1 cellular context compared by ENCODE assay signal in the genomic region with DNA sequence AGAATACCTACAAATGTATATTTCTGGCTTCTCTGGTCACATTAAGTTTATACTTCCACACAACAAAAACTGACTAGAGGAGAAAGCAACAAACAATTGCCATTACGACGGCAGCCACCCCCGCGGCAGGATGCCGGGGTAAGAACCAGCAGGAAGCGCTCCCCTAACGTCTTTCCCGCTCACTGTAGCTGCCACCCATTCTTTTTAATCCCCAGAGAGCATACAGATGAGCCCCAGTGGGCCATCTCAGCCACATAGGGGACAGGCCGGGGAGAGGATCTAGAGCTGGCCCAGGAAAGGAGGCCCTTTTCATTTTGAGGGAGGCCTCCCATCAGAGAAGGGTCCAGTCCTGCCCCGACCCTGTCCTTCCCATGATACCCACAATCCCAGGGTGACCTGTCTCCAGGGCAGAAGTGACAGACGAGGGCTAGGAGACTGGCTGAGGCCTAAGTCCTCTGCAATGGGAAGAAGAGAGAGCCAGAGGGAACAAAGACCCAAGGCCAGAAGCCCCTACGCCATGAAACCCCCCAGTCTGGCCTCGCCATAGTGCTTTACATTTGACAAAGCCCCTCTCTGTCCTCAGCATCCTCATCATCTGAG.
TF ChIP-seq lines count a peak whose summit lies in the region.

No MANE protein-coding gene starts in this region.

TF ChIP-seq in GM12878, 131 proteins besides CTCF, POLR2A, EP300 and RAD21:
- TF ChIP-seq MYB (IDR thresholded peaks at IDR 0.05; ENCODE audit: borderline replicate concordance, low read depth, low read length) (no peak), RCOR1 (conservative IDR thresholded peaks at IDR 0.05; ENCODE audit: low read depth, low read length) (no peak), EGR1 (IDR thresholded peaks at IDR 0.05; ENCODE audit: borderline replicate concordance in 1 of 2, low read depth in 2 of 2, low read length in 2 of 2) (peak in 1 of 2 experiments; percentile 39; a peak in 1 of 3 replicates), MEF2B (IDR thresholded peaks at IDR 0.05; ENCODE audit: partially characterized antibody, poor library complexity, severe bottlenecking) (peak; percentile 26), ZBED1 (IDR thresholded peaks at IDR 0.05; ENCODE audit: borderline replicate concordance) (no peak)
TF ChIP-seq in GM12878: peak in this region for 2.
